1 cellular context compared by ENCODE assay signal in the genomic region with DNA sequence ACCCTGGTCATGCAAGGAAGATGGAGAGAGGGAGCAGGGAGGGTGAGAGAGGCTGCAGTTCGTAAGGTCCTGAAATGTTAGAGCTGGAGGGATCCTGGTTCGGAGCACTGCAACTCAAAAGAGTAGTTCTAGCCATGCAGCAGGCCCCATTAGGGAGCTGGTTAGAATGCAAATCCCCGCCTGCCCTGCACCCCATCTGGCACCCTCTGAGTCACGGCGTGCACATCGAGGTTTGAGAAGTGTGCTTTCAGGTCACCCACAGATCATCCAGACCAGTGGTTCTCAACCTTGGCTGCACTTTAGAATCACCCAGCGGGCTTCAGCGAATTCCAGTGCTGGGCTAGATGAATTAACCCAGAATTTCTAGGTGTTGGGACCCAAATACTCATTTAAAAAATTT.
TF ChIP-seq lines count a peak whose summit lies in the region.

No MANE protein-coding gene starts in this region.

TF ChIP-seq in HepG2, 621 proteins besides CTCF, POLR2A, EP300 and RAD21 (continued from another document):
- TF ChIP-seq, protein P1, sequence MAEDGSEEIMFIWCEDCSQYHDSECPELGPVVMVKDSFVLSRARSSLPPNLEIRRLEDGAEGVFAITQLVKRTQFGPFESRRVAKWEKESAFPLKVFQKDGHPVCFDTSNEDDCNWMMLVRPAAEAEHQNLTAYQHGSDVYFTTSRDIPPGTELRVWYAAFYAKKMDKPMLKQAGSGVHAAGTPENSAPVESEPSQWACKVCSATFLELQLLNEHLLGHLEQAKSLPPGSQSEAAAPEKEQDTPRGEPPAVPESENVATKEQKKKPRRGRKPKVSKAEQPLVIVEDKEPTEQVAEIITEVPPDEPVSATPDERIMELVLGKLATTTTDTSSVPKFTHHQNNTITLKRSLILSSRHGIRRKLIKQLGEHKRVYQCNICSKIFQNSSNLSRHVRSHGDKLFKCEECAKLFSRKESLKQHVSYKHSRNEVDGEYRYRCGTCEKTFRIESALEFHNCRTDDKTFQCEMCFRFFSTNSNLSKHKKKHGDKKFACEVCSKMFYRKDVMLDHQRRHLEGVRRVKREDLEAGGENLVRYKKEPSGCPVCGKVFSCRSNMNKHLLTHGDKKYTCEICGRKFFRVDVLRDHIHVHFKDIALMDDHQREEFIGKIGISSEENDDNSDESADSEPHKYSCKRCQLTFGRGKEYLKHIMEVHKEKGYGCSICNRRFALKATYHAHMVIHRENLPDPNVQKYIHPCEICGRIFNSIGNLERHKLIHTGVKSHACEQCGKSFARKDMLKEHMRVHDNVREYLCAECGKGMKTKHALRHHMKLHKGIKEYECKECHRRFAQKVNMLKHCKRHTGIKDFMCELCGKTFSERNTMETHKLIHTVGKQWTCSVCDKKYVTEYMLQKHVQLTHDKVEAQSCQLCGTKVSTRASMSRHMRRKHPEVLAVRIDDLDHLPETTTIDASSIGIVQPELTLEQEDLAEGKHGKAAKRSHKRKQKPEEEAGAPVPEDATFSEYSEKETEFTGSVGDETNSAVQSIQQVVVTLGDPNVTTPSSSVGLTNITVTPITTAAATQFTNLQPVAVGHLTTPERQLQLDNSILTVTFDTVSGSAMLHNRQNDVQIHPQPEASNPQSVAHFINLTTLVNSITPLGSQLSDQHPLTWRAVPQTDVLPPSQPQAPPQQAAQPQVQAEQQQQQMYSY (CRISPR knock-in tag; IDR thresholded peaks at IDR 0.05): no peak
- TF ChIP-seq ZNF644 (CRISPR knock-in tag; IDR thresholded peaks at IDR 0.05; ENCODE audit: low read depth): no peak
- TF ChIP-seq, protein P2, sequence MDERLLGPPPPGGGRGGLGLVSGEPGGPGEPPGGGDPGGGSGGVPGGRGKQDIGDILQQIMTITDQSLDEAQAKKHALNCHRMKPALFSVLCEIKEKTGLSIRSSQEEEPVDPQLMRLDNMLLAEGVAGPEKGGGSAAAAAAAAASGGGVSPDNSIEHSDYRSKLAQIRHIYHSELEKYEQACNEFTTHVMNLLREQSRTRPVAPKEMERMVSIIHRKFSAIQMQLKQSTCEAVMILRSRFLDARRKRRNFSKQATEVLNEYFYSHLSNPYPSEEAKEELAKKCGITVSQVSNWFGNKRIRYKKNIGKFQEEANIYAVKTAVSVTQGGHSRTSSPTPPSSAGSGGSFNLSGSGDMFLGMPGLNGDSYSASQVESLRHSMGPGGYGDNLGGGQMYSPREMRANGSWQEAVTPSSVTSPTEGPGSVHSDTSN (CRISPR knock-in tag; IDR thresholded peaks at IDR 0.05): no peak
- TF ChIP-seq NR3C1 (CRISPR knock-in tag; IDR thresholded peaks at IDR 0.05): no peak
- no peak for TF ChIP-seq ZNF282 (IDR thresholded peaks at IDR 0.05; ENCODE audit: partially characterized antibody)
- no peak for TF ChIP-seq ZNF775 (CRISPR knock-in tag; IDR thresholded peaks at IDR 0.05; ENCODE audit: borderline replicate concordance)
- TF ChIP-seq, protein P3, sequence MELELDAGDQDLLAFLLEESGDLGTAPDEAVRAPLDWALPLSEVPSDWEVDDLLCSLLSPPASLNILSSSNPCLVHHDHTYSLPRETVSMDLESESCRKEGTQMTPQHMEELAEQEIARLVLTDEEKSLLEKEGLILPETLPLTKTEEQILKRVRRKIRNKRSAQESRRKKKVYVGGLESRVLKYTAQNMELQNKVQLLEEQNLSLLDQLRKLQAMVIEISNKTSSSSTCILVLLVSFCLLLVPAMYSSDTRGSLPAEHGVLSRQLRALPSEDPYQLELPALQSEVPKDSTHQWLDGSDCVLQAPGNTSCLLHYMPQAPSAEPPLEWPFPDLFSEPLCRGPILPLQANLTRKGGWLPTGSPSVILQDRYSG (CRISPR knock-in tag; IDR thresholded peaks at IDR 0.05): no peak
- TF ChIP-seq ZNF720 (CRISPR knock-in tag; IDR thresholded peaks at IDR 0.05): no peak
- TF ChIP-seq YY1 (IDR thresholded peaks at IDR 0.05; ENCODE audit: insufficient read depth, insufficient replicate concordance, low read depth, low read length): no peak
- TF ChIP-seq, protein P4, sequence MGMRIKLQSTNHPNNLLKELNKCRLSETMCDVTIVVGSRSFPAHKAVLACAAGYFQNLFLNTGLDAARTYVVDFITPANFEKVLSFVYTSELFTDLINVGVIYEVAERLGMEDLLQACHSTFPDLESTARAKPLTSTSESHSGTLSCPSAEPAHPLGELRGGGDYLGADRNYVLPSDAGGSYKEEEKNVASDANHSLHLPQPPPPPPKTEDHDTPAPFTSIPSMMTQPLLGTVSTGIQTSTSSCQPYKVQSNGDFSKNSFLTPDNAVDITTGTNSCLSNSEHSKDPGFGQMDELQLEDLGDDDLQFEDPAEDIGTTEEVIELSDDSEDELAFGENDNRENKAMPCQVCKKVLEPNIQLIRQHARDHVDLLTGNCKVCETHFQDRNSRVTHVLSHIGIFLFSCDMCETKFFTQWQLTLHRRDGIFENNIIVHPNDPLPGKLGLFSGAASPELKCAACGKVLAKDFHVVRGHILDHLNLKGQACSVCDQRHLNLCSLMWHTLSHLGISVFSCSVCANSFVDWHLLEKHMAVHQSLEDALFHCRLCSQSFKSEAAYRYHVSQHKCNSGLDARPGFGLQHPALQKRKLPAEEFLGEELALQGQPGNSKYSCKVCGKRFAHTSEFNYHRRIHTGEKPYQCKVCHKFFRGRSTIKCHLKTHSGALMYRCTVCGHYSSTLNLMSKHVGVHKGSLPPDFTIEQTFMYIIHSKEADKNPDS (CRISPR knock-in tag; IDR thresholded peaks at IDR 0.05): no peak
- TF ChIP-seq RNF2 (conservative IDR thresholded peaks at IDR 0.05; ENCODE audit: low read depth): no peak
- TF ChIP-seq BORCS8-MEF2B (CRISPR knock-in tag; IDR thresholded peaks at IDR 0.05): no peak
- TF ChIP-seq ASH2L (IDR thresholded peaks at IDR 0.05; ENCODE audit: insufficient read length, low read depth, low read length): no peak
